18 cellular contexts compared by ENCODE assay signal in genomic region chr12:113873741-113874140, GRCh38.
"Had no signal": no experiment of that assay in that cellular context is flagged by ENCODE, and none has a peak within 500 bp of the region (broad histone marks: within the 10 kb centered on the region; RNA-seq: fewer than 3 reads in every experiment).

No MANE protein-coding gene starts in this region.

- H3K9me3 Mint-ChIP-seq: effector memory CD8-positive, alpha-beta T cell; stimulated activated naive B cell treated with anti-CD40 and anti-IgM and Interleukin-4, amounts not matched to agents 10 μg/mL and 1 μg/mL and 100 μg/mL, for 72 hours; stimulated activated naive CD8-positive, alpha-beta T cell treated with anti-CD3 and anti-CD28 coated beads, Interleukin-15, Interleukin-2, amounts not matched to agents 100 ng/mL and 50 ng/mL, for 24 hours had no signal

- H3K4me3 Mint-ChIP-seq: effector memory CD8-positive, alpha-beta T cell; nephron; stimulated activated naive B cell treated with anti-CD40 and anti-IgM and Interleukin-4, amounts not matched to agents 10 μg/mL and 1 μg/mL and 100 μg/mL, for 72 hours; stimulated activated naive CD8-positive, alpha-beta T cell treated with anti-CD3 and anti-CD28 coated beads, Interleukin-15, Interleukin-2, amounts not matched to agents 100 ng/mL and 50 ng/mL, for 24 hours had no signal

- H3K27ac Mint-ChIP-seq: effector memory CD8-positive, alpha-beta T cell; nephron; stimulated activated naive CD8-positive, alpha-beta T cell treated with anti-CD3 and anti-CD28 coated beads, Interleukin-15, Interleukin-2, amounts not matched to agents 100 ng/mL and 50 ng/mL, for 24 hours had no signal

- DNase-seq: dermis blood vessel endothelial cell; effector memory CD8-positive, alpha-beta T cell; head of caudate nucleus; left ventricle myocardium superior; lower lobe of right lung; pancreas; right lobe of liver; small intestine; stimulated activated CD4-positive, alpha-beta T cell treated with anti-CD3 and anti-CD28 coated beads, Interleukin-15, amount 100 ng/mL, for 24 hours; stimulated activated CD4-positive, alpha-beta T cell treated with anti-CD3 and anti-CD28 coated beads, Interleukin-2, amount 100 ng/mL, for 48 hours; stimulated activated naive B cell treated with anti-CD40 and anti-IgM and Interleukin-4, amounts not matched to agents 10 μg/mL and 1 μg/mL and 100 μg/mL, for 72 hours; upper lobe of left lung had no signal

- H3K36me3 ChIP-seq: neutrophil, pancreas, right lobe of liver had no signal

- H3K27me3 Mint-ChIP-seq: effector memory CD8-positive, alpha-beta T cell; stimulated activated naive B cell treated with anti-CD40 and anti-IgM and Interleukin-4, amounts not matched to agents 10 μg/mL and 1 μg/mL and 100 μg/mL, for 72 hours; stimulated activated naive CD8-positive, alpha-beta T cell treated with anti-CD3 and anti-CD28 coated beads, Interleukin-15, Interleukin-2, amounts not matched to agents 100 ng/mL and 50 ng/mL, for 24 hours had no signal

- H3K27ac ChIP-seq: coronary artery, lower lobe of right lung, neutrophil, pancreas, right lobe of liver, thoracic aorta, upper lobe of left lung had no signal

- H3K4me1 Mint-ChIP-seq: nephron had no signal

- H3K9me3 ChIP-seq: lower lobe of right lung, neutrophil, pancreas, right lobe of liver, thoracic aorta, tibial nerve, upper lobe of left lung had no signal

- H3K4me1 ChIP-seq: lower lobe of right lung, pancreas, right lobe of liver, upper lobe of left lung had no signal

- H3K27me3 ChIP-seq: neutrophil, pancreas, right lobe of liver, tibial nerve, upper lobe of left lung had no signal

- H3K4me3 ChIP-seq: coronary artery, lower lobe of right lung, pancreas, right lobe of liver, thoracic aorta, tibial nerve, upper lobe of left lung had no signal
